21 cellular contexts compared by ENCODE assay signal in the genomic region with DNA sequence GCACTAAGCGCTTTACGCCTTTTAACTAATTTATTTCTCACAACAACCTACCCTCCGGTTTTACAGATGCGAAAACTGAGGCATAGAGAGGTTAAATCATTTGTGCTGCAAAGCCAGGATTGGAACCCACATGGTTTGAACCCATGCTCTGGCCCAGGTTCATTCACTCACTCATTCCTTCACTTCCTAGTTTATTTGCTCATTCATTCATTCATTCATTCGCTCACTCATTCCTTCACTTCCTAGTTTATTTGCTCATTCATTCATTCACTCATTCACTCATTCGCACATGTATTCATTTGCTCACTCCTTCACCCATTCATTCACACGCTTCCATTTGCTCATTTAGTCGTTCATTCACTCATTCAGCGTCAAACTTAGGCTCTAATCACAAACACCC. TPM values are rescaled to one million over a fixed set of nuclear protein-coding genes. Genes with fewer than 3 reads are reported as not detected.
"Had no signal": no experiment of that assay in that cellular context is flagged by ENCODE, and none has a peak within 500 bp of the region (broad histone marks: within the 10 kb centered on the region; RNA-seq: fewer than 3 reads in every experiment).

No MANE protein-coding gene starts in this region.

- FAIRE-seq: RCC 7860 had no signal

- DNase-seq: KBM-7, MV-4-11, NCI-H1048, NCI-H1105, NCI-H1417, NCI-H146, NCI-H1694 treated with DMSO at 0.1 percent for 48 hours, NCI-H1930, NCI-H2081, NCI-H2107, NCI-H2227 treated with DMSO at 0.1 percent for 48 hours, NCI-H524, NCI-H526 treated with DMSO at 0.1 percent for 48 hours, NCI-H748 treated with DMSO at 0.1 percent for 48 hours, RPMI8226, SHP77, SK-N-SH, SW 1271, T-helper 1 cell had no signal

- H3K9ac ChIP-seq: SK-N-SH had no signal

- H3K9me3 ChIP-seq: SK-N-SH had no signal

- H3K4me2 ChIP-seq: SK-N-SH had no signal

RNA-seq across cellular contexts. Expression of a gene that starts 29.4 kb away (rescaled TPM):
- polyA plus RNA-seq: IgD-negative memory B cell had no signal
